In the genomic region with DNA sequence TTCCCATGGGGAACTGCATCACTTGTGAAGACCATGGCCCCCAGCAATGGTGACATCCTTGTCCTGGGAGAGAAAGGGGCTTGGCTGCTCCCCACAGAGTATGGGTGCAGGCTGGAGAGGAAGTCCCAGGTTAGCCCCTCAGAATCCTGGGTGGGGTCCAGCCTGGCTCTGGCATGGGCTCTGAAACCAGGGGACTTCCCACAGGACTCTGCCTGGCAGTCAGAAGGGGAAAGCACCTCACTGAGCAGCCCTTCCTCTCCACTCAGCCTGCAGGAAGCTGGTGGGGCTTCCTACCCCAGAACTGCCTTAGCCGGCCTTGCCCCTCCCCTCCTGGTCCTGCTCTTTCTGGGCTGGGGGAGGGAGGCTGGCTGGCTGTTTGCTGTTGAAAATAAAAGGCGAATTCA, we compare ENCODE assay signal across 12 cellular contexts. TPM values are rescaled to one million over a fixed set of nuclear protein-coding genes. Genes with fewer than 3 reads are reported as not detected.
A peak's percentile ranks its signal among the peaks of the same experiment; 100 is the strongest.
DNase-seq lines count a peak whose midpoint lies in the region; ATAC-seq and TF ChIP-seq lines count a peak whose summit lies in the region.
"Had no signal": no experiment of that assay in that cellular context is flagged by ENCODE, and none has a peak within 500 bp of the region (broad histone marks: within the 10 kb centered on the region; RNA-seq: fewer than 3 reads in every experiment).

No MANE protein-coding gene starts in this region.

- H3K4me3 Mint-ChIP-seq in T-helper 17 cell (no peak overlapping the region), naive B cell (no peak overlapping the region)

- no peak for TF ChIP-seq POLR2A in GM18505 (IDR thresholded peaks at IDR 0.05; ENCODE audit: borderline replicate concordance, extremely low read depth, insufficient read depth, insufficient read length)

- H3K27me3 Mint-ChIP-seq in T-helper 17 cell (no peaks in the 10 kb centered on the region), naive B cell (peaks cover 8 to 11% (median 9%) of the 10 kb centered on the region in 3 donors)

- H3K4me1 Mint-ChIP-seq in T-helper 17 cell = peaks cover 18% of the 10 kb centered on the region
- peaks cover 3 to 14% (median 14%) of the 10 kb centered on the region in 3 donors for H3K4me1 Mint-ChIP-seq in naive B cell

- no peak for DNase-seq in T-helper 17 cell
- DNase-seq in naive B cell = no peak
- no peak for DNase-seq in NCI-H345 (lab: John Stamatoyannopoulos, UW)
- no peak for DNase-seq in T1000 (lab: John Stamatoyannopoulos, UW)
- DNase-seq: DMS79; foreskin keratinocyte; NCI-H1417; stimulated activated CD8-positive, alpha-beta memory T cell treated with anti-CD3 and anti-CD28 coated beads, Interleukin-4, amount 100 ng/mL, for 48 hours had no signal

- ATAC-seq in GM18505 (IDR thresholded peaks at IDR 0.05; ENCODE audit: unreplicated experiment) = peak; percentile 42
- peak; percentile 55 for ATAC-seq in GM21447 (IDR thresholded peaks at IDR 0.05; ENCODE audit: unreplicated experiment)
- ATAC-seq in T-helper 17 cell = peak; percentile 90
- ATAC-seq in naive B cell (ENCODE audit: low read depth in 2 of 2) = peak; percentile 96 to 98
- ATAC-seq in HG03039 (IDR thresholded peaks at IDR 0.05; ENCODE audit: unreplicated experiment) = no peak
- ATAC-seq: foreskin keratinocyte had no signal

- peak overlapping the region; percentile 27 for H3K27ac Mint-ChIP-seq in T-helper 17 cell
- H3K27ac Mint-ChIP-seq in naive B cell = peak overlapping the region in 2 of 6 donors; percentile 24 to 32

- H3K36me3 Mint-ChIP-seq in T-helper 17 cell (ENCODE audit: low read depth) = no peaks in the 10 kb centered on the region
- H3K36me3 Mint-ChIP-seq in naive B cell = no peaks in the 10 kb centered on the region

- H3K9me3 ChIP-seq in T-helper 17 cell (ENCODE audit: control insufficient read depth, low read length, poor library complexity, severe bottlenecking) = no peaks in the 10 kb centered on the region

- no peaks in the 10 kb centered on the region for H3K9me3 Mint-ChIP-seq in naive B cell

RNA-seq across cellular contexts. Expression of gene NEURL3, which starts 3.7 kb away (rescaled TPM):
- total RNA-seq in T-helper 17 cell = under 1 TPM in 1 of 2 donors, not detected in 1; 0.44 TPM
- polyA plus RNA-seq in naive B cell (ENCODE audit: low read depth in 6 of 6) = under 1 TPM in 1 of 6 donors, not detected in 5; 0.28 TPM
- total RNA-seq: bronchial epithelial cell, foreskin keratinocyte had no signal
- polyA plus RNA-seq: foreskin keratinocyte had no signal

RNA-seq across cellular contexts. Expression of gene ARID5A, which starts 35.1 kb away (rescaled TPM):
- 100 to 1,000 TPM; 126 to 139 TPM for total RNA-seq in T-helper 17 cell
- polyA plus RNA-seq in naive B cell (ENCODE audit: low read depth in 6 of 6) = 10 to 100 TPM; 20.8 to 45.9 (median 28.5) TPM
